30 cellular contexts compared by ENCODE assay signal in the genomic region with DNA sequence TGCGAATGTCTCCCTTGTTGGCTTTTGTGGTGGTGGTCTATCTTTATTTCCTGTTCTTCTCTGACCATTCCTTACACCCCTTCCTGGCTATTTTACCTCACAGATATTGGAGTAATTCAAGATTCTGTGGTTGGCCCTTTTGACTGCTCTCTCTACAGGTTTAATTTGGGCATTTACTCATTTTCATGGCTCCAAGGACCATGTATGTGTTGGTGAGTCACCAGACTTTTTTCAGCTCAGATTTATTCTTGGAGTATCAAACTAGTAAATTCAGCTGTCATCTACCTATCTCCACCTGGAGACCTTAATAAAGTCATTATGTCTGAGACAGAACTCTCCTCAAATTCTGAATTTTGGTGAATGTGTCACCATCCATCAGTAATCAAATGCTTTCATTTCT.
"Had no signal": no experiment of that assay in that cellular context is flagged by ENCODE, and none has a peak within 500 bp of the region (broad histone marks: within the 10 kb centered on the region; RNA-seq: fewer than 3 reads in every experiment).

No MANE protein-coding gene starts in this region.

- H3K9me3 Mint-ChIP-seq: activated B cell treated with CpG ODN at 0.5 μM for 24 hours; activated CD8-positive, alpha-beta T cell treated with anti-CD3 and anti-CD28 coated beads for 36 hours; activated T-cell treated with anti-CD3 and anti-CD28 coated beads, Interleukin-2, amount 50 U/mL, for 4 hours; activated T-helper 17 cell treated with anti-CD3 and anti-CD28 coated beads, Interleukin-2, amount 50 U/mL, for 72 hours; T-cell; T-helper 1 cell treated with Interleukin-12 subunit alpha and Interleukin-12 subunit beta and Interleukin-4 antibody, amounts not matched to agents 30 μg/mL and 1 μg/mL, for 36 hours; T-helper 2 cell treated with Interferon-gamma antibody and Interleukin-4, amounts not matched to agents 5 μg/mL and 100 μg/mL, for 36 hours had no signal

- H3K27me3 Mint-ChIP-seq: activated B cell treated with CpG ODN at 0.5 μM for 24 hours; activated CD8-positive, alpha-beta T cell treated with anti-CD3 and anti-CD28 coated beads for 36 hours; activated naive CD8-positive, alpha-beta T cell; activated T-helper 17 cell treated with anti-CD3 and anti-CD28 coated beads, Interleukin-2, amount 50 U/mL, for 72 hours; T-cell had no signal

- H3K27ac Mint-ChIP-seq: activated CD8-positive, alpha-beta T cell treated with anti-CD3 and anti-CD28 coated beads for 36 hours; activated naive CD8-positive, alpha-beta T cell; activated T-helper 17 cell treated with anti-CD3 and anti-CD28 coated beads, Interleukin-2, amount 50 U/mL, for 72 hours; T-helper 1 cell treated with Interleukin-12 subunit alpha and Interleukin-12 subunit beta and Interleukin-4 antibody, amounts not matched to agents 30 μg/mL and 1 μg/mL, for 36 hours; T-helper 2 cell treated with Interferon-gamma antibody and Interleukin-4, amounts not matched to agents 5 μg/mL and 100 μg/mL, for 36 hours had no signal

- ATAC-seq: activated CD4-positive, CD25-positive, alpha-beta regulatory T cell treated with anti-CD3 and anti-CD28 coated beads, Interleukin-2, amount 50 U/mL, for 24 hours; activated CD8-positive, alpha-beta T cell treated with anti-CD3 and anti-CD28 coated beads for 36 hours; activated T-cell treated with anti-CD3 and anti-CD28 coated beads, Interleukin-2, amount 50 U/mL, for 4 hours; activated T-helper 17 cell treated with anti-CD3 and anti-CD28 coated beads, Interleukin-2, amount 50 U/mL, for 72 hours; body of pancreas; foreskin keratinocyte; gastroesophageal sphincter; heart right ventricle; T-cell had no signal

- H3K9me3 ChIP-seq: adrenal gland, body of pancreas, colonic mucosa, esophagus muscularis mucosa, gastroesophageal sphincter, heart right ventricle had no signal

- DNase-seq: activated B cell treated with CpG ODN at 0.5 μM for 24 hours; activated CD4-positive, alpha-beta T cell treated with anti-CD3 and anti-CD28 coated beads for 48 hours; activated CD4-positive, alpha-beta T cell treated with anti-CD3 and anti-CD28 coated beads, Interleukin-2, amount 50 U/mL, for 1 hour; activated CD4-positive, alpha-beta T cell treated with anti-CD3 and anti-CD28 coated beads, Interleukin-2, amount 50 U/mL, for 48 hours; activated CD8-positive, alpha-beta memory T cell treated with anti-CD3 and anti-CD28 coated beads for 24 hours; activated CD8-positive, alpha-beta T cell treated with anti-CD3 and anti-CD28 coated beads for 36 hours; activated effector memory CD4-positive, alpha-beta T cell treated with Interleukin-2 at 50 U/mL for 16 hours; activated gamma-delta T cell treated with Interleukin-2 at 50 U/mL for 16 hours; activated naive CD4-positive, alpha-beta T cell treated with anti-CD3 and anti-CD28 coated beads, Interleukin-2, amount 50 U/mL, for 16 hours; activated naive CD4-positive, alpha-beta T cell treated with Interleukin-2 at 50 U/mL for 16 hours; activated T-cell treated with anti-CD3 and anti-CD28 coated beads, Interleukin-2, amount 50 U/mL, for 4 hours; adrenal gland; amygdala; aorta; body of pancreas; caudate nucleus; colonic mucosa; effector CD8-positive, alpha-beta T cell; foreskin keratinocyte; heart right ventricle; T-cell; T1000; WERI-Rb-1 had no signal

- H3K4me3 Mint-ChIP-seq: activated B cell treated with CpG ODN at 0.5 μM for 24 hours; activated CD8-positive, alpha-beta T cell treated with anti-CD3 and anti-CD28 coated beads for 36 hours; activated naive CD8-positive, alpha-beta T cell; activated T-cell treated with anti-CD3 and anti-CD28 coated beads, Interleukin-2, amount 50 U/mL, for 4 hours; activated T-helper 17 cell treated with anti-CD3 and anti-CD28 coated beads, Interleukin-2, amount 50 U/mL, for 72 hours; T-cell; T-helper 1 cell treated with Interleukin-12 subunit alpha and Interleukin-12 subunit beta and Interleukin-4 antibody, amounts not matched to agents 30 μg/mL and 1 μg/mL, for 36 hours; T-helper 2 cell treated with Interferon-gamma antibody and Interleukin-4, amounts not matched to agents 5 μg/mL and 100 μg/mL, for 36 hours had no signal
